27 cellular contexts compared by ENCODE assay signal in genomic region chr5:88658005-88658404, GRCh38.
A peak's percentile ranks its signal among the peaks of the same experiment; 100 is the strongest.
DNase-seq lines count a peak whose midpoint lies in the region; ATAC-seq and TF ChIP-seq lines count a peak whose summit lies in the region.
"Had no signal": no experiment of that assay in that cellular context is flagged by ENCODE, and none has a peak within 500 bp of the region (broad histone marks: within the 10 kb centered on the region; RNA-seq: fewer than 3 reads in every experiment).

No MANE protein-coding gene starts in this region.

- H3K9me3 Mint-ChIP-seq in brain, result peaks cover 0 to 4% (median 0%) of the 10 kb centered on the region in 5 experiments
- H3K9me3 Mint-ChIP-seq: GM23338 had no signal

- TF ChIP-seq RAD21 in neural cell (conservative IDR thresholded peaks at IDR 0.05), result no peak

- DNase-seq in DMS 273 (lab: John Stamatoyannopoulos, UW; ENCODE audit: unreplicated experiment), result peak; percentile 14
- no peak for DNase-seq in DMS 273 treated with DMSO at 0.1 percent for 48 hours (lab: John Stamatoyannopoulos, UW)
- DNase-seq in NCI-H226, result no peak
- DNase-seq in SIG-M5 treated with dmso at 0.1 percent for 504 hours (lab: John Stamatoyannopoulos, UW; ENCODE audit: unreplicated experiment), result no peak
- DNase-seq: ACHN; BE2C; Calu3; CD8-positive, alpha-beta memory T cell; H9; MV-4-11; NCI-H1105 treated with DMSO at 0.1 percent for 48 hours; NCI-H146; NCI-H1930; NCI-H2107; NCI-H446; NCI-H524 treated with DMSO at 0.1 percent for 48 hours; NCI-H82; NK-92 treated with Interleukin-12 subunit alpha and Interleukin-12 subunit beta, amount 100 ng/mL, for 24 hours; PC-3 had no signal

- no peaks in the 10 kb centered on the region for H3K27me3 ChIP-seq in neural cell (ENCODE audit: insufficient read depth, low read depth, low read length)
- H3K27me3 ChIP-seq: SJSA1 had no signal

- no peak for ATAC-seq in GM18870 (IDR thresholded peaks at IDR 0.05; ENCODE audit: unreplicated experiment)
- ATAC-seq: GM23338, PC-3, Right ventricle myocardium inferior had no signal

- H3F3A ChIP-seq in neural cell (ENCODE audit: insufficient read depth, low read length, poor library complexity, severe bottlenecking), result peaks cover 3% of the 10 kb centered on the region

- peak overlapping the region; percentile 40 to 100 (median 99) for H3K27ac Mint-ChIP-seq in brain
- H3K27ac Mint-ChIP-seq: CD14-positive monocyte; CD8-positive, alpha-beta memory T cell; GM23338; H9 had no signal

- H3K27ac ChIP-seq in neural cell (ENCODE audit: low read length), result peak overlapping the region; percentile 100
- H3K27ac ChIP-seq: 22Rv1, SJSA1 had no signal

- peaks cover 97% of the 10 kb centered on the region for H3K79me2 ChIP-seq in neural cell (replicated peaks; ENCODE audit: insufficient read depth, low read length)

- peak overlapping the region; percentile 82 for H3K4me3 ChIP-seq in neural cell (ENCODE audit: low read length)
- H3K4me3 ChIP-seq: GM23338, SJSA1 had no signal

- H3K27me3 Mint-ChIP-seq in brain, result peaks cover 12% of the 10 kb centered on the region

- no peak for TF ChIP-seq EP300 in neural cell (conservative IDR thresholded peaks at IDR 0.05; ENCODE audit: poor library complexity, severe bottlenecking)

- H2AFZ ChIP-seq in neural cell (ENCODE audit: low read depth, low read length), result no peak overlapping the region
- H2AFZ ChIP-seq: GM23338 had no signal

- peak overlapping the region; percentile 47 to 94 (median 88) for H3K4me3 Mint-ChIP-seq in brain
- H3K4me3 Mint-ChIP-seq: CD8-positive, alpha-beta memory T cell; GM23338; H9 had no signal

- peaks cover 10% of the 10 kb centered on the region for H3K36me3 Mint-ChIP-seq in brain
- H3K36me3 Mint-ChIP-seq: CD8-positive, alpha-beta memory T cell had no signal

- H3K9me2 ChIP-seq in neural cell (ENCODE audit: insufficient read depth, low read length), result no peaks in the 10 kb centered on the region

- H3K4me1 Mint-ChIP-seq in brain, result peaks cover 68% of the 10 kb centered on the region

- H3K9me3 ChIP-seq in neural cell (ENCODE audit: low read length), result no peaks in the 10 kb centered on the region
- H3K9me3 ChIP-seq: BE2C, SJSA1 had no signal

- TF ChIP-seq CTCF in brain (conservative IDR thresholded peaks at IDR 0.05) (no peak), neural cell (IDR thresholded peaks at IDR 0.05; ENCODE audit: poor library complexity, severe bottlenecking) (no peak)

- peak overlapping the region; percentile 96 for H3K9ac ChIP-seq in neural cell (ENCODE audit: low read length)

- no peaks in the 10 kb centered on the region for H4K20me1 ChIP-seq in neural cell (ENCODE audit: insufficient read depth)

- H3K4me2 ChIP-seq in neural cell (ENCODE audit: low read length), result no peak overlapping the region

- H3K36me3 ChIP-seq in neural cell (ENCODE audit: insufficient read depth, low read length), result no peaks in the 10 kb centered on the region
- H3K36me3 ChIP-seq: BE2C, SJSA1 had no signal

TF ChIP-seq in neural cell, 6 proteins besides CTCF, POLR2A, EP300 and RAD21:
- TF ChIP-seq EZH2 (IDR thresholded peaks at IDR 0.05; ENCODE audit: borderline replicate concordance, insufficient read depth, low read length, poor library complexity, severe bottlenecking) (no peak), MXI1 (conservative IDR thresholded peaks at IDR 0.05; ENCODE audit: poor library complexity, severe bottlenecking) (no peak), REST (IDR thresholded peaks at IDR 0.05; ENCODE audit: borderline replicate concordance) (no peak), TAF1 (IDR thresholded peaks at IDR 0.05; ENCODE audit: low read depth) (no peak), SMC3 (conservative IDR thresholded peaks at IDR 0.05; ENCODE audit: poor library complexity) (no peak), POLR2AphosphoS5 (IDR thresholded peaks at IDR 0.05) (no peak)
TF ChIP-seq in neural cell: peak in this region for 0.
